11 cellular contexts compared by ENCODE assay signal in genomic region chr13:46668906-46669525, GRCh38.
A peak's percentile ranks its signal among the peaks of the same experiment; 100 is the strongest.
DNase-seq lines count a peak whose midpoint lies in the region; ATAC-seq and TF ChIP-seq lines count a peak whose summit lies in the region.
"Had no signal": no experiment of that assay in that cellular context is flagged by ENCODE, and none has a peak within 500 bp of the region (broad histone marks: within the 10 kb centered on the region; RNA-seq: fewer than 3 reads in every experiment).

No MANE protein-coding gene starts in this region.

- H3K27ac ChIP-seq in KMS-11, result peak overlapping the region; percentile 91; the same call in 1 of the 2 replicates

- no peak for DNase-seq in activated CD4-positive, alpha-beta T cell treated with anti-CD3 and anti-CD28 coated beads, Interleukin-2, amount 10 ng/mL, durations not matched to agents 24 days and 14 days
- DNase-seq in activated CD4-positive, alpha-beta T cell treated with anti-CD3 and anti-CD28 coated beads, Interleukin-2, amount 50 U/mL, for 48 hours, result no peak
- DNase-seq in activated naive CD8-positive, alpha-beta T cell treated with anti-CD3 and anti-CD28 coated beads, Interleukin-2, amount 50 U/mL, for 24 hours, result no peak
- no peak for DNase-seq in NCI-H146 treated with DMSO at 0.1 percent for 48 hours (lab: John Stamatoyannopoulos, UW; ENCODE audit: unreplicated experiment)
- DNase-seq in midbrain (lab: John Stamatoyannopoulos, UW), result no peak
- DNase-seq in cortex of kidney (lab: John Stamatoyannopoulos, UW), result no peak
- DNase-seq: T-helper 9 cell had no signal

- peaks cover 31% of the 10 kb centered on the region; the same call in 1 of the 2 replicates for H3K79me2 ChIP-seq in KMS-11 (ENCODE audit: insufficient read depth, low read depth)

- no peaks in the 10 kb centered on the region for H4K20me1 ChIP-seq in KMS-11 (ENCODE audit: insufficient read depth)

- H3K4me3 Mint-ChIP-seq in activated CD4-positive, alpha-beta T cell treated with anti-CD3 and anti-CD28 coated beads, Interleukin-2, amount 10 ng/mL, durations not matched to agents 24 days and 14 days, result peak overlapping the region; percentile 44
- peak overlapping the region; percentile 63 for H3K4me3 Mint-ChIP-seq in activated naive CD8-positive, alpha-beta T cell treated with anti-CD3 and anti-CD28 coated beads, Interleukin-2, amount 50 U/mL, for 24 hours
- peak overlapping the region in 2 of 3 experiments; percentile 1 to 13 for H3K4me3 Mint-ChIP-seq in nephron

- no peak for ATAC-seq in activated naive CD8-positive, alpha-beta T cell treated with anti-CD3 and anti-CD28 coated beads, Interleukin-2, amount 50 U/mL, for 24 hours

- H2AFZ ChIP-seq in KMS-11 (ENCODE audit: low read depth), result no peak overlapping the region

- no peaks in the 10 kb centered on the region for H3K36me3 ChIP-seq in KMS-11 (ENCODE audit: insufficient read depth)
- H3K36me3 ChIP-seq: ovary had no signal

- no peaks in the 10 kb centered on the region for H3K27me3 Mint-ChIP-seq in activated CD4-positive, alpha-beta T cell treated with anti-CD3 and anti-CD28 coated beads, Interleukin-2, amount 10 ng/mL, durations not matched to agents 24 days and 14 days
- no peaks in the 10 kb centered on the region for H3K27me3 Mint-ChIP-seq in activated naive CD8-positive, alpha-beta T cell treated with anti-CD3 and anti-CD28 coated beads, Interleukin-2, amount 50 U/mL, for 24 hours
- no peaks in the 10 kb centered on the region for H3K27me3 Mint-ChIP-seq in nephron (ENCODE audit: low read depth)

- no peaks in the 10 kb centered on the region for H3K27me3 ChIP-seq in KMS-11 (ENCODE audit: insufficient read depth, low read depth)
- H3K27me3 ChIP-seq: ovary, upper lobe of left lung had no signal

- TF ChIP-seq CTCF in KMS-11 (conservative IDR thresholded peaks at IDR 0.05; ENCODE audit: low read depth, low read length) (no peak), nephron (IDR thresholded peaks at IDR 0.05; ENCODE audit: unreplicated experiment in 3 of 3) (no peak)

- no peak overlapping the region for H3K4me3 ChIP-seq in KMS-11 (IDR thresholded peaks at IDR 0.05; ENCODE audit: insufficient read depth, low read depth, low read length)

- H3K27ac Mint-ChIP-seq in activated CD4-positive, alpha-beta T cell treated with anti-CD3 and anti-CD28 coated beads, Interleukin-2, amount 10 ng/mL, durations not matched to agents 24 days and 14 days, result peak overlapping the region; percentile 10
- peak overlapping the region; percentile 70 for H3K27ac Mint-ChIP-seq in activated naive CD8-positive, alpha-beta T cell treated with anti-CD3 and anti-CD28 coated beads, Interleukin-2, amount 50 U/mL, for 24 hours
- peak overlapping the region; percentile 72 to 83 (median 76) for H3K27ac Mint-ChIP-seq in nephron

- intact Hi-C loops in activated CD4-positive, alpha-beta T cell treated with anti-CD3 and anti-CD28 coated beads, Interleukin-2, amount 10 ng/mL, durations not matched to agents 24 days and 14 days (cut with micrococcal nuclease), result loop anchor here (1.0 to 10.0 kb wide), 7 partner anchors 10 to 504 kb away; partner anchors contain the start of gene ESD

- H3K9me3 Mint-ChIP-seq in activated CD4-positive, alpha-beta T cell treated with anti-CD3 and anti-CD28 coated beads, Interleukin-2, amount 10 ng/mL, durations not matched to agents 24 days and 14 days, result no peaks in the 10 kb centered on the region
- no peaks in the 10 kb centered on the region for H3K9me3 Mint-ChIP-seq in activated naive CD8-positive, alpha-beta T cell treated with anti-CD3 and anti-CD28 coated beads, Interleukin-2, amount 50 U/mL, for 24 hours
- H3K9me3 Mint-ChIP-seq in nephron, result no peaks in the 10 kb centered on the region

- H3K4me2 ChIP-seq in KMS-11, result no peak overlapping the region; the same call in 1 of the 2 replicates

- no peak overlapping the region for H3K9ac ChIP-seq in KMS-11

- H3K4me1 Mint-ChIP-seq in activated CD4-positive, alpha-beta T cell treated with anti-CD3 and anti-CD28 coated beads, Interleukin-2, amount 10 ng/mL, durations not matched to agents 24 days and 14 days, result peaks cover 47% of the 10 kb centered on the region
- peaks cover 50% of the 10 kb centered on the region for H3K4me1 Mint-ChIP-seq in activated naive CD8-positive, alpha-beta T cell treated with anti-CD3 and anti-CD28 coated beads, Interleukin-2, amount 50 U/mL, for 24 hours
- peaks cover 75% of the 10 kb centered on the region for H3K4me1 Mint-ChIP-seq in nephron

- H3K36me3 Mint-ChIP-seq in activated CD4-positive, alpha-beta T cell treated with anti-CD3 and anti-CD28 coated beads, Interleukin-2, amount 10 ng/mL, durations not matched to agents 24 days and 14 days (ENCODE audit: low read depth), result peaks cover 9% of the 10 kb centered on the region
- peaks cover 13% of the 10 kb centered on the region for H3K36me3 Mint-ChIP-seq in activated naive CD8-positive, alpha-beta T cell treated with anti-CD3 and anti-CD28 coated beads, Interleukin-2, amount 50 U/mL, for 24 hours (ENCODE audit: low read depth)
- peaks cover 24% of the 10 kb centered on the region for H3K36me3 Mint-ChIP-seq in nephron (ENCODE audit: low read depth)

- peaks cover 54% of the 10 kb centered on the region for H3K4me1 ChIP-seq in KMS-11 (ENCODE audit: low read depth, poor library complexity, severe bottlenecking)

Comparison
In these comparisons a context has a peak if more than half of its experiments do, and no peak if none do; other contexts are left out.
1. H3K27ac Mint-ChIP-seq: peak in every context shown above with its lines; median percentile 76 in nephron; 70 in activated naive CD8-positive, alpha-beta T cell treated with anti-CD3 and anti-CD28 coated beads, Interleukin-2, amount 50 U/mL, for 24 hours; 10 in activated CD4-positive, alpha-beta T cell treated with anti-CD3 and anti-CD28 coated beads, Interleukin-2, amount 10 ng/mL, durations not matched to agents 24 days and 14 days.
2. H3K4me3 Mint-ChIP-seq: peak in every context shown above with its lines; median percentile 63 in activated naive CD8-positive, alpha-beta T cell treated with anti-CD3 and anti-CD28 coated beads, Interleukin-2, amount 50 U/mL, for 24 hours; 44 in activated CD4-positive, alpha-beta T cell treated with anti-CD3 and anti-CD28 coated beads, Interleukin-2, amount 10 ng/mL, durations not matched to agents 24 days and 14 days; 7 in nephron.